Comparison of ENCODE assay signal across 14 cellular contexts in genomic region chr3:792651-793050, GRCh38.
DNase-seq lines count a peak whose midpoint lies in the region; ATAC-seq and TF ChIP-seq lines count a peak whose summit lies in the region.
"Had no signal": no experiment of that assay in that cellular context is flagged by ENCODE, and none has a peak within 500 bp of the region (broad histone marks: within the 10 kb centered on the region; RNA-seq: fewer than 3 reads in every experiment).

No MANE protein-coding gene starts in this region.

- peak; percentile 20 for DNase-seq in NCI-H748 (lab: John Stamatoyannopoulos, UW; ENCODE audit: unreplicated experiment)
- DNase-seq in NCI-H748 treated with DMSO at 0.1 percent for 48 hours (lab: John Stamatoyannopoulos, UW) = no peak
- peak; percentile 10 for DNase-seq in HT1080 (ENCODE audit: low read depth)
- DNase-seq in fibroblast of villous mesenchyme (ENCODE audit: low read depth) = peak; percentile 40
- peak; percentile 54 for DNase-seq in testis
- no peak for DNase-seq in DMS 273 treated with DMSO at 0.1 percent for 48 hours (lab: John Stamatoyannopoulos, UW)
- no peak for DNase-seq in posterior vena cava (ENCODE audit: low spot score)
- DNase-seq: Caco-2; CD8-positive, alpha-beta memory T cell; KG1 had no signal

- no peak for TF ChIP-seq POLR2A in testis (IDR thresholded peaks at IDR 0.05)

- peaks cover 5% of the 10 kb centered on the region for H3K4me1 ChIP-seq in testis
- H3K4me1 ChIP-seq: BLaER1, Caco-2 had no signal

- no peak for ATAC-seq in HG03045 (IDR thresholded peaks at IDR 0.05; ENCODE audit: unreplicated experiment)
- ATAC-seq: HCT116 had no signal

- TF ChIP-seq CTCF in fibroblast of villous mesenchyme (IDR thresholded peaks at IDR 0.05; ENCODE audit: insufficient read depth, low read depth, low read length) = no peak
- TF ChIP-seq CTCF in testis (IDR thresholded peaks at IDR 0.05) = no peak

- intact Hi-C loops in testis (cut with DNase I; ENCODE audit: low total_unique reads) = no loop called here
- intact Hi-C loops in posterior vena cava (cut with DNase I) = no loop called here

- 3 to 6% methylated on average over 8 of the region's 8 CpGs for WGBS in testis, 2 donors

- H3K36me3 ChIP-seq in testis (ENCODE audit: low read depth, missing control alignments) = no peaks in the 10 kb centered on the region
- H3K36me3 ChIP-seq: BLaER1 had no signal

- no peaks in the 10 kb centered on the region for H3K27me3 ChIP-seq in testis
- H3K27me3 ChIP-seq: BLaER1 had no signal

- H3K4me3 ChIP-seq in fibroblast of villous mesenchyme (ENCODE audit: low read depth, low read length) (no peak overlapping the region), testis (no peak overlapping the region)
- H3K4me3 ChIP-seq: BLaER1 had no signal

- H3K9me3 ChIP-seq in testis = no peaks in the 10 kb centered on the region
- H3K9me3 ChIP-seq: BLaER1, Caco-2 had no signal

- no peak overlapping the region for H3K27ac ChIP-seq in testis
- H3K27ac ChIP-seq: 22Rv1, BLaER1 had no signal

Comparison
In these comparisons a context has a peak if more than half of its experiments do, and no peak if none do; other contexts are left out.
1. DNase-seq: peak in NCI-H748 (single experiment), HT1080 (single experiment), fibroblast of villous mesenchyme (single experiment) and testis (single experiment); none in NCI-H748 treated with DMSO at 0.1 percent for 48 hours (single experiment), DMS 273 treated with DMSO at 0.1 percent for 48 hours (single experiment) and posterior vena cava (single experiment).